3 cellular contexts compared by ENCODE assay signal in genomic region chr10:129709627-129710509, GRCh38.
A peak's percentile ranks its signal among the peaks of the same experiment; 100 is the strongest.
TF ChIP-seq lines count a peak whose summit lies in the region.

No MANE protein-coding gene starts in this region.

TF ChIP-seq in liver, 16 proteins besides CTCF, POLR2A, EP300 and RAD21:
- TF ChIP-seq NR2F2 (IDR thresholded peaks at IDR 0.05) (no peak), ATF3 (IDR thresholded peaks at IDR 0.05) (no peak), ZBTB33 (IDR thresholded peaks at IDR 0.05) (no peak), EGR1 (IDR thresholded peaks at IDR 0.05; ENCODE audit: low read depth in 2 of 2) (no peak), GABPA (IDR thresholded peaks at IDR 0.05 in 1 of 2, conservative IDR thresholded peaks at IDR 0.05 in 1 of 2) (no peak), RXRA (IDR thresholded peaks at IDR 0.05) (peak in 1 of 2 donors; percentile 63), HNF4A (conservative IDR thresholded peaks at IDR 0.05) (peak in 1 of 2 donors; percentile 26), TAF1 (conservative IDR thresholded peaks at IDR 0.05) (no peak), REST (IDR thresholded peaks at IDR 0.05) (no peak), YY1 (IDR thresholded peaks at IDR 0.05) (no peak)
TF ChIP-seq in liver: peak in this region for 2.

TF ChIP-seq in HepG2, 621 proteins besides CTCF, POLR2A, EP300 and RAD21:
- TF ChIP-seq ZBTB39 (CRISPR knock-in tag; IDR thresholded peaks at IDR 0.05) (no peak), ELF4 (CRISPR knock-in tag; IDR thresholded peaks at IDR 0.05; ENCODE audit: borderline replicate concordance) (no peak), SMARCC2 (IDR thresholded peaks at IDR 0.05) (no peak), ZNF790 (CRISPR knock-in tag; IDR thresholded peaks at IDR 0.05; ENCODE audit: borderline replicate concordance) (no peak), ZNF720 (CRISPR knock-in tag; IDR thresholded peaks at IDR 0.05) (no peak), REPIN1 (CRISPR knock-in tag; IDR thresholded peaks at IDR 0.05; ENCODE audit: borderline replicate concordance, low read depth) (no peak), SAFB2 (CRISPR knock-in tag; IDR thresholded peaks at IDR 0.05; ENCODE audit: borderline replicate concordance, low read depth) (no peak), ZNF24 (IDR thresholded peaks at IDR 0.05) (no peak), ZNF333 (CRISPR knock-in tag; IDR thresholded peaks at IDR 0.05; ENCODE audit: borderline replicate concordance) (no peak), ATF4 (CRISPR knock-in tag; IDR thresholded peaks at IDR 0.05) (no peak), ESRRA (CRISPR knock-in tag; IDR thresholded peaks at IDR 0.05; ENCODE audit: low read depth) (no peak), ZFP62 (CRISPR knock-in tag; IDR thresholded peaks at IDR 0.05) (no peak), RBM39 (IDR thresholded peaks at IDR 0.05; ENCODE audit: low read depth, low read length, poor library complexity, severe bottlenecking) (no peak), HNF4G (IDR thresholded peaks at IDR 0.05; ENCODE audit: borderline replicate concordance, low read depth, low read length) (no peak), HNF4G (CRISPR knock-in tag; IDR thresholded peaks at IDR 0.05; ENCODE audit: borderline replicate concordance, low read depth) (no peak)

TF ChIP-seq in H1, 55 proteins besides CTCF, POLR2A, EP300 and RAD21:
- TF ChIP-seq CHD1 (IDR thresholded peaks at IDR 0.05; ENCODE audit: low read depth, low read length) (no peak), ATF2 (IDR thresholded peaks at IDR 0.05; ENCODE audit: low read length) (no peak), RBBP5 (IDR thresholded peaks at IDR 0.05; ENCODE audit: borderline replicate concordance, low read depth, low read length) (no peak), CHD2 (IDR thresholded peaks at IDR 0.05; ENCODE audit: low read length) (no peak), NANOG (IDR thresholded peaks at IDR 0.05; ENCODE audit: insufficient read depth, low read depth, low read length, poor library complexity, severe bottlenecking) (no peak), TAF7 (optimal IDR thresholded peaks at IDR 0.05; ENCODE audit: borderline replicate concordance, low read depth, low read length) (no peak), JUN (IDR thresholded peaks at IDR 0.05; ENCODE audit: low read depth, low read length) (no peak), CHD7 (IDR thresholded peaks at IDR 0.05; ENCODE audit: insufficient replicate concordance, low read length) (no peak), EZH2 (IDR thresholded peaks at IDR 0.05; ENCODE audit: low read depth, low read length, severe bottlenecking) (no peak), HDAC2 (IDR thresholded peaks at IDR 0.05; ENCODE audit: borderline replicate concordance in 1 of 2, low read depth in 2 of 2, low read length in 2 of 2) (no peak), USF2 (IDR thresholded peaks at IDR 0.05; ENCODE audit: low read length) (no peak), SRF (IDR thresholded peaks at IDR 0.05; ENCODE audit: low read depth, low read length) (no peak), SAP30 (IDR thresholded peaks at IDR 0.05; ENCODE audit: insufficient read depth, insufficient replicate concordance, low read length) (no peak), POLR2AphosphoS5 (IDR thresholded peaks at IDR 0.05; ENCODE audit: low read depth, low read length) (no peak), PHF8 (conservative IDR thresholded peaks at IDR 0.05; ENCODE audit: low read depth, low read length) (no peak), BACH1 (IDR thresholded peaks at IDR 0.05; ENCODE audit: low read length) (no peak), TBP (IDR thresholded peaks at IDR 0.05; ENCODE audit: low read depth, low read length) (no peak), EGR1 (IDR thresholded peaks at IDR 0.05; ENCODE audit: borderline replicate concordance, low read depth, low read length) (no peak), RNF2 (IDR thresholded peaks at IDR 0.05; ENCODE audit: borderline replicate concordance, low read depth, low read length, missing control alignments, poor library complexity, severe bottlenecking) (no peak)
TF ChIP-seq in H1: peak in this region for 0.
